8 cellular contexts compared by ENCODE assay signal in the genomic region with DNA sequence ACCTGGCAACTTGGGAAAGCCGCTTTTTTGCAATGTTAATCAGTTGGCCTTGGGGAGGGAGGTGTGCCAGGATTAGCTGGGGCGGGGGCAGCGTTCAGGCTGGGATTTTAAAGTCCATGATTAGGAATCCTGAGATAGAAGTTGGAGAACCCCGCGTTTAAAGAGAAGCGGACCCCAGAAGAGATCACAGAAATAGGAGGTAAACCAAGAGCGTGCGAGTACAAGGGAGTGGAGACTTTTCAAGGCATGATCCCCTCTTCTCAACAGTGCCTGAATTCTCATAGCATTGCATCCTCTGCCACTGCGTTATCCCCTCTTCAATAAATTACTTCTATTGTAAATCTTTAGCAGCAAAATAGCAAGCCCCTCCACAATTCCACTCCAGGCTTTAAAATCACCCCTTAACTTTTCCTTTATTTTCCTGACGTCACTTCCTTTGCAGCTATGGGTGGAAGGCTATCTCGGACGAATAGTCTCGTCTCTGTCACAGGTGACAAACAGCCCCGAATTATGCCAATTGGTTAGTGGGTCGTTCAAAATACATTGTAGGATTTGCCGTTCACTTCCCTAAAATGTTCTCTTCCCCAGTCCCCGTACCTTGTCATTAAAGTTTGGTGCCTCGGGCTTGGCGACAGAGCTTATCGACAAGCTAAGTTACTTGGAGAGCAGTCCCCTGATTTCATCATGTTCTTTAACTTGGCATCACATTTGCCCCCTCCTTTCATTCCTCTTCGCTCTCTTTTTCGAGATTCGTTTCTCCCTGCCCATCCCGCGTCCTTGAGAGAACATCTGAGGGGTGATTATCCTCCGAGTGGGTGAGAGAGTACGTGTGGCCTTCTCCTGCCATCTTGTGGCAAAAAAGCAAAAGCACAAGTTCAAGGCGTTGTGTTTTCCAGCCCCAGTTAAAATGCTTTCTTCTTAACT. TPM values are rescaled to one million over a fixed set of nuclear protein-coding genes. Genes with fewer than 3 reads are reported as not detected.
DNase-seq lines count a peak whose midpoint lies in the region; ATAC-seq, FAIRE-seq and TF ChIP-seq lines count a peak whose summit lies in the region.

No MANE protein-coding gene starts in this region.

- peak; percentile 89 for TF ChIP-seq CTCF in LNCaP clone FGC (IDR thresholded peaks at IDR 0.05; ENCODE audit: control insufficient read depth, extremely low read depth, insufficient read depth)
- TF ChIP-seq CTCF in gastroesophageal sphincter (IDR thresholded peaks at IDR 0.05): peak; percentile 66 to 87 (median 86)
- peak; percentile 77 for TF ChIP-seq CTCF in neural progenitor cell (IDR thresholded peaks at IDR 0.05)
- peak; percentile 81 to 89 (median 84) for TF ChIP-seq CTCF in uterus (IDR thresholded peaks at IDR 0.05)

- no peak overlapping the region for H2AFZ ChIP-seq in neural progenitor cell (replicated peaks)

- H3K4me1 ChIP-seq in gastroesophageal sphincter (peaks cover 0 to 31% (median 11%) of the 10 kb centered on the region in 3 donors), neural progenitor cell (no peaks in the 10 kb centered on the region), uterus (peaks cover 0 to 5% of the 10 kb centered on the region in 2 donors)

- H4K20me1 ChIP-seq in neural progenitor cell (ENCODE audit: low read depth): peaks cover 7% of the 10 kb centered on the region

- DNase-seq in LNCaP clone FGC (ENCODE audit: low read depth): peak; percentile 52
- peak; percentile 93 for DNase-seq in RKO (ENCODE audit: low spot score)
- DNase-seq in activated naive CD4-positive, alpha-beta T cell treated with anti-CD3 and anti-CD28 coated beads, Interleukin-2, amount 10 ng/mL, durations not matched to agents 7 days and 5 days: peak; percentile 74
- DNase-seq in neural progenitor cell (ENCODE audit: low spot score): peak; percentile 79
- peak; percentile 47 to 68 for DNase-seq in uterus
- DNase-seq in mesenteric fat pad (ENCODE audit: low spot score): no peak

- TF ChIP-seq POLR2A in gastroesophageal sphincter (IDR thresholded peaks at IDR 0.05) (no peak), uterus (IDR thresholded peaks at IDR 0.05) (no peak)

- 0% methylated on average over 25 to 27 of the region's 28 CpGs for WGBS in gastroesophageal sphincter (ENCODE audit: low coverage in 1 of 2), 2 donors

- peaks cover 44% of the 10 kb centered on the region for H3K79me2 ChIP-seq in neural progenitor cell (ENCODE audit: low read depth)

- peak overlapping the region; percentile 90 for H3K9ac ChIP-seq in neural progenitor cell

- no peak overlapping the region for H3K4me3 Mint-ChIP-seq in activated naive CD4-positive, alpha-beta T cell treated with anti-CD3 and anti-CD28 coated beads, Interleukin-2, amount 10 ng/mL, durations not matched to agents 7 days and 5 days
- H3K4me3 Mint-ChIP-seq in neural progenitor cell: no peak overlapping the region

- peak overlapping the region; percentile 95 for H3K4me2 ChIP-seq in neural progenitor cell

- peak; percentile 89 for FAIRE-seq in G401.6 (lab: Jason Lieb, UNC)

- peaks cover 8% of the 10 kb centered on the region for H3K36me3 Mint-ChIP-seq in activated naive CD4-positive, alpha-beta T cell treated with anti-CD3 and anti-CD28 coated beads, Interleukin-2, amount 10 ng/mL, durations not matched to agents 7 days and 5 days
- H3K36me3 Mint-ChIP-seq in neural progenitor cell: no peaks in the 10 kb centered on the region

- H3F3A ChIP-seq in neural progenitor cell (ENCODE audit: low read depth): peaks cover 54% of the 10 kb centered on the region

- CTCF ChIA-PET in activated naive CD4-positive, alpha-beta T cell treated with anti-CD3 and anti-CD28 coated beads, Interleukin-2, amount 10 ng/mL, durations not matched to agents 7 days and 5 days (lab: Charles Lee): interaction anchor here (0.6 to 5.3 kb wide), 16 partner anchors 27 to 768 kb away, joined by 3 to 47 read pairs (median 5); a partner anchor contains a TSS

- no peaks in the 10 kb centered on the region for H3K27me3 Mint-ChIP-seq in activated naive CD4-positive, alpha-beta T cell treated with anti-CD3 and anti-CD28 coated beads, Interleukin-2, amount 10 ng/mL, durations not matched to agents 7 days and 5 days
- H3K27me3 Mint-ChIP-seq in neural progenitor cell (ENCODE audit: insufficient read depth, low read depth): peaks cover 14% of the 10 kb centered on the region

- H3K9me3 ChIP-seq in gastroesophageal sphincter: no peaks in the 10 kb centered on the region
- H3K9me3 ChIP-seq in neural progenitor cell (ENCODE audit: low read depth): no peaks in the 10 kb centered on the region
- H3K9me3 ChIP-seq in uterus: no peaks in the 10 kb centered on the region

- H3K4me1 Mint-ChIP-seq in activated naive CD4-positive, alpha-beta T cell treated with anti-CD3 and anti-CD28 coated beads, Interleukin-2, amount 10 ng/mL, durations not matched to agents 7 days and 5 days: peaks cover 33% of the 10 kb centered on the region
- H3K4me1 Mint-ChIP-seq in neural progenitor cell: peaks cover 19% of the 10 kb centered on the region

- H3K27me3 ChIP-seq in gastroesophageal sphincter (peaks cover 37% of the 10 kb centered on the region), neural progenitor cell (no peaks in the 10 kb centered on the region), uterus (peaks cover 14 to 30% of the 10 kb centered on the region in 2 donors)

- intact Hi-C loops in uterus (cut with DNase I; ENCODE audit: low total_unique reads): loop anchor here (10.0 kb wide), 1 partner anchor 120 kb away; no protein-coding TSS in a partner anchor

- H3K36me3 ChIP-seq in gastroesophageal sphincter (no peaks in the 10 kb centered on the region), neural progenitor cell (no peaks in the 10 kb centered on the region), uterus (no peaks in the 10 kb centered on the region)

- peak; percentile 77 for ATAC-seq in gastroesophageal sphincter

- H3K27ac Mint-ChIP-seq in activated naive CD4-positive, alpha-beta T cell treated with anti-CD3 and anti-CD28 coated beads, Interleukin-2, amount 10 ng/mL, durations not matched to agents 7 days and 5 days: no peak overlapping the region
- H3K27ac Mint-ChIP-seq in neural progenitor cell: no peak overlapping the region

- peak overlapping the region; percentile 76 for H3K4me3 ChIP-seq in LNCaP clone FGC (ENCODE audit: low read depth, low read length)
- H3K4me3 ChIP-seq in gastroesophageal sphincter: peak overlapping the region; percentile 70 to 98
- H3K4me3 ChIP-seq in neural progenitor cell: peak overlapping the region; percentile 97
- H3K4me3 ChIP-seq in uterus: peak overlapping the region; percentile 67 to 68

- H3K27ac ChIP-seq in gastroesophageal sphincter: peak overlapping the region; percentile 88 to 94 (median 91)
- H3K27ac ChIP-seq in neural progenitor cell: peak overlapping the region; percentile 85
- peak overlapping the region; percentile 90 to 93 for H3K27ac ChIP-seq in uterus

- no peak for TF ChIP-seq EP300 in gastroesophageal sphincter (IDR thresholded peaks at IDR 0.05)

- no peaks in the 10 kb centered on the region for H3K9me3 Mint-ChIP-seq in activated naive CD4-positive, alpha-beta T cell treated with anti-CD3 and anti-CD28 coated beads, Interleukin-2, amount 10 ng/mL, durations not matched to agents 7 days and 5 days
- no peaks in the 10 kb centered on the region for H3K9me3 Mint-ChIP-seq in neural progenitor cell

RNA-seq across cellular contexts. Expression of a gene that starts 17.1 kb away (rescaled TPM):
- not detected for total RNA-seq in gastroesophageal sphincter
- not detected in 2 replicates for total RNA-seq in neural progenitor cell (ENCODE audit: low replicate concordance)
- total RNA-seq in uterus: not detected
- total RNA-seq in mesenteric fat pad: not detected
